In the genomic region with DNA sequence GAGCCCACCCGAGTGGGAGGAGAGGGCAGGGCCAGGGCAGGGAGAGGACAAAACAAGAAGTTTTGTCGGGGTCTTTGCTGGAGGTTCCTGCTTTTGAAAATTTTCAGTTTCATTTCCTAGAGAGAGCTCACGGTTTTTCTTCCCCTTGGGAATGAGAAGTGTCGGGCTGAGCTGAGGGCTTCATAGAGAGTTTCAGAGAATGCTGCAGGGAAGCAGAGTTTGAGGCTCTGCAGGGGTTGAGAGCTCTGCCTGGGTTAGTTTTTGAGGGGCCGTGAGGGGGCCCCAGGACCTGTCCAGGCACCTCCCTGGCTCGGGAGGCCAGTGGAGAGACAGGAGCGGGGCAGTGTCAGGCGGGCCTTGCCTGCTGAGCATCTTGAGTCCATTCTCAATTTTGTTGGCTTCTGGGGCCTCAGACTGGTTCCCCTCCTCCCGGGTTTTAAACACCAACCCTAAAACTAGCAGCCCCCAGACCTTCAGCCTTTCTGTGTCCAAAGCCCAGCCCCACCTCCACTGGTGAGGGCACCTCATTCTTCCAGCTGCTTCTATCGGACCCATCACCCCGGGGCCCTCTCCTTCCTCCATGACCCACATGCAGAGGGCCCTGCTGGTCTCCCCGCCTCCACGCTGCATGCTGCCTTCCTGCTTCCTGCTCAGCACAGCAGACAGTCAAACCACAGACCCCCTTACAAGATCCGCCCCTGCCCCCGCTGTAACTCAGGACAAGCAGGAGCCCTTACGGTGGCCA, we compare ENCODE assay signal across 8 cellular contexts. TPM values are rescaled to one million over a fixed set of nuclear protein-coding genes. Genes with fewer than 3 reads are reported as not detected.
DNase-seq lines count a peak whose midpoint lies in the region; ATAC-seq, FAIRE-seq and TF ChIP-seq lines count a peak whose summit lies in the region.

No MANE protein-coding gene starts in this region.

- H3K27me3 ChIP-seq in DND-41 (ENCODE audit: insufficient read depth, low read length, poor library complexity) = no peaks in the 10 kb centered on the region

- H3K79me2 ChIP-seq in DND-41 (ENCODE audit: insufficient read depth, low read length) = peaks cover 66% of the 10 kb centered on the region

- peaks cover 50% of the 10 kb centered on the region for H3K4me1 ChIP-seq in DND-41 (ENCODE audit: insufficient read depth, low read length)

- TF ChIP-seq CTCF in DND-41 (IDR thresholded peaks at IDR 0.05; ENCODE audit: borderline replicate concordance, extremely low read depth, low read length, poor library complexity, severe bottlenecking) (no peak), choroid plexus epithelial cell (conservative IDR thresholded peaks at IDR 0.05; ENCODE audit: low read depth, low read length) (no peak)

- FAIRE-seq in frontal cortex (lab: Jason Lieb, UNC) = no peak

- ATAC-seq in DND-41 (ENCODE audit: insufficient read depth, low read depth) (peak; percentile 73), sciatic nerve (peak; percentile 2), HG03196 (IDR thresholded peaks at IDR 0.05; ENCODE audit: unreplicated experiment) (no peak), GM18519 (IDR thresholded peaks at IDR 0.05; ENCODE audit: low FRiP score, unreplicated experiment) (no peak)

- peaks cover 15% of the 10 kb centered on the region; the same call in 1 of the 2 replicates for H4K20me1 ChIP-seq in DND-41 (ENCODE audit: insufficient read depth, low read length)

- H3K4me2 ChIP-seq in DND-41 (ENCODE audit: insufficient read depth, low read length) = peak overlapping the region; percentile 93

- peaks cover 26% of the 10 kb centered on the region for H3K36me3 ChIP-seq in DND-41 (ENCODE audit: insufficient read depth, low read length)

- H3K4me3 ChIP-seq in DND-41 (ENCODE audit: low read depth in 1 of 2, low read length in 2 of 2) (peak overlapping the region; percentile 44 to 76; a peak in 3 of 4 replicates), choroid plexus epithelial cell (ENCODE audit: low read depth, low read length) (peak overlapping the region; percentile 54)

- DNase-seq in DND-41 = peak; percentile 88
- DNase-seq in T-helper 1 cell = peak in 3 of 5 donors; percentile 36 to 73 (median 38)
- DNase-seq in choroid plexus epithelial cell (ENCODE audit: low read depth) = no peak
- DNase-seq in sciatic nerve (ENCODE audit: low spot score) = no peak
- no peak for DNase-seq in NCI-H187 (lab: John Stamatoyannopoulos, UW)
- no peak for DNase-seq in frontal cortex (ENCODE audit: low spot score in 2 of 2)

- peak overlapping the region; percentile 70; the same call in 1 of the 2 replicates for H2AFZ ChIP-seq in DND-41 (ENCODE audit: low read depth, low read length)

- H3K27ac ChIP-seq in DND-41 (ENCODE audit: low read length) = peak overlapping the region; percentile 88

- peak overlapping the region; percentile 99 for H3K9ac ChIP-seq in DND-41 (ENCODE audit: low read depth, low read length)

- intact Hi-C loops in sciatic nerve (cut with DNase I) = loop anchor here (1.0 kb wide), 1 partner anchor 17 kb away; no protein-coding TSS in a partner anchor

- no peaks in the 10 kb centered on the region for H3K9me3 ChIP-seq in DND-41 (ENCODE audit: insufficient read depth, low read length, severe bottlenecking)

RNA-seq across cellular contexts. Expression of a gene that starts 3.6 kb away (rescaled TPM):
- total RNA-seq in sciatic nerve (178 TPM), frontal cortex (12.2 TPM)

RNA-seq across cellular contexts. Expression of a gene that starts 44.0 kb away (rescaled TPM):
- 35.9 TPM for total RNA-seq in sciatic nerve
- total RNA-seq in frontal cortex = 9.8 TPM

RNA-seq across cellular contexts. Expression of a gene that starts 44.1 kb away (rescaled TPM):
- 46.8 TPM for total RNA-seq in sciatic nerve
- 3.7 TPM for total RNA-seq in frontal cortex

Comparison
In these comparisons a context has a peak if more than half of its experiments do, and no peak if none do; other contexts are left out.
1. ATAC-seq: peak in DND-41 (single experiment) and sciatic nerve (single experiment); none in HG03196 (single experiment) and GM18519 (single experiment).
2. DNase-seq: peak in DND-41 (single experiment) and T-helper 1 cell (3 of 5); none in choroid plexus epithelial cell (single experiment), sciatic nerve (single experiment), NCI-H187 (0 of 2) and frontal cortex (0 of 2).
3. RNA of a gene that starts 3.6 kb away (total RNA-seq): 178 TPM in sciatic nerve (single experiment); 12.2 TPM in frontal cortex (single experiment); every median in the first group is over 10 times any median in the second.
4. RNA of a gene that starts 44.1 kb away (total RNA-seq): 46.8 TPM in sciatic nerve (single experiment); 3.7 TPM in frontal cortex (single experiment); every median in the first group is over 10 times any median in the second.